In the genomic region with DNA sequence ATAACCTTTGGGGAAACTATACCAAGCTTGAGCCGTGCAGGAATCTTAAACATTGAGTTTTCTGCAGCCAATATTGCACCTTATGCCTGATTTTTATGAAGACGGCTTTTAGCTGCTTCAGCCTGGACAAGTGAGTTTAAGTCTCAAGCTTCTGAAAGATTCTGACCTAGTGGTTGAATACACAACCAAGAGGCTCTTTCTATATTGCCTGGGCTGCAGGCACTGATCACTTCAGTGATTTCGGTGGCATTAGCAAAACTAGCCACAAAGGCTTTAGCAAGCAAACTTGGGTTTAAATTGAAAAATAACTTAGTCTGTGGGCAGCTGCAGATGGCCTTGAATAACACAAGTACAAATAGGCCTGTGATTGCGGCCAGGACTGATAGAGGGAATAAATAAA, we compare ENCODE assay signal across 21 cellular contexts.
"Had no signal": no experiment of that assay in that cellular context is flagged by ENCODE, and none has a peak within 500 bp of the region (broad histone marks: within the 10 kb centered on the region; RNA-seq: fewer than 3 reads in every experiment).

No MANE protein-coding gene starts in this region.

- FAIRE-seq: pancreas, urothelium cell line had no signal

- ATAC-seq: naive thymus-derived CD8-positive, alpha-beta T cell; pancreas; right cardiac atrium; sciatic nerve; upper lobe of right lung had no signal

- H3K9me3 ChIP-seq: left ventricle myocardium inferior, pancreas, prostate gland, spleen, suprapubic skin, thoracic aorta, tibial artery, upper lobe of right lung had no signal

- H3K4me3 ChIP-seq: left ventricle myocardium inferior, lung, pancreas, prostate gland, skin epidermis, spleen, suprapubic skin, thoracic aorta, tibial artery, upper lobe of right lung had no signal

- H3K36me3 ChIP-seq: left ventricle myocardium inferior, pancreas, prostate gland, spleen, suprapubic skin, thoracic aorta, tibial artery, upper lobe of right lung had no signal

- H3K4me1 ChIP-seq: left ventricle myocardium inferior, pancreas, prostate gland, spleen, suprapubic skin, tibial artery, upper lobe of right lung had no signal

- H3K27ac ChIP-seq: left ventricle myocardium inferior, pancreas, prostate gland, skin epidermis, spleen, suprapubic skin, thoracic aorta, tibial artery, upper lobe of right lung had no signal

- DNase-seq: islet precursor cell; left ventricle myocardium inferior; naive thymus-derived CD8-positive, alpha-beta T cell; nucleus accumbens; pancreas; posterior cingulate gyrus; retina; right cardiac atrium; spleen; stimulated activated CD4-positive, alpha-beta T cell treated with anti-CD3 and anti-CD28 coated beads, Interleukin-4, amount 100 ng/mL, for 24 hours; stimulated activated naive CD4-positive, alpha-beta T cell; tibial artery; trophoblast cell; upper lobe of right lung had no signal

- H3K27me3 ChIP-seq: pancreas, suprapubic skin, tibial artery, upper lobe of right lung had no signal
